22 cellular contexts compared by ENCODE assay signal in genomic region chr4:7716322-7716721, GRCh38.
DNase-seq lines count a peak whose midpoint lies in the region; ATAC-seq, FAIRE-seq and TF ChIP-seq lines count a peak whose summit lies in the region.
"Had no signal": no experiment of that assay in that cellular context is flagged by ENCODE, and none has a peak within 500 bp of the region (broad histone marks: within the 10 kb centered on the region; RNA-seq: fewer than 3 reads in every experiment).

No MANE protein-coding gene starts in this region.

- H3K4me1 Mint-ChIP-seq in T-helper 1 cell treated with Interleukin-12 subunit alpha and Interleukin-12 subunit beta and Interleukin-4 antibody, amounts not matched to agents 30 μg/mL and 1 μg/mL, for 36 hours (ENCODE audit: low read depth) = no peaks in the 10 kb centered on the region
- H3K4me1 Mint-ChIP-seq in endothelial cell (ENCODE audit: unreplicated experiment) = no peaks in the 10 kb centered on the region
- H3K4me1 Mint-ChIP-seq: B cell had no signal

- FAIRE-seq in K562 (lab: Jason Lieb, UNC) = no peak
- FAIRE-seq: A549, D721Med, G401.6, GM12891 had no signal

- H2AFZ ChIP-seq in K562 (ENCODE audit: low read depth, low read length) = no peak overlapping the region

- CTCF ChIA-PET in HEK293 (lab: Yijun Ruan, JAX) = interaction anchor here (0.7 kb wide), 1 partner anchor 380 kb away, joined by 3 read pairs; no protein-coding TSS in a partner anchor
- CTCF ChIA-PET in K562 (lab: Yijun Ruan, JAX; ENCODE audit: low intra/inter-chr PET ratio) = no interaction called here

- POLR2A ChIA-PET in HEK293 (lab: Yijun Ruan, JAX) (no interaction called here), K562 (lab: Yijun Ruan, JAX) (no interaction called here)

- TF ChIP-seq EP300 in K562 (IDR thresholded peaks at IDR 0.05; ENCODE audit: low read length) = no peak

- WGBS in K562 (ENCODE audit: insufficient coverage, low coverage, missing lambda C conversion rate) = 0% methylated on average over 3 of the region's 3 CpGs

- TF ChIP-seq CTCF in HEK293 (tag by site-specific recombination; IDR thresholded peaks at IDR 0.05) (no peak), K562 (IDR thresholded peaks at IDR 0.05 in 2 of 3, conservative IDR thresholded peaks at IDR 0.05 in 1 of 3; ENCODE audit: insufficient read depth in 2 of 3, low read depth in 1 of 3, low read length in 3 of 3) (no peak), endothelial cell (IDR thresholded peaks at IDR 0.05; ENCODE audit: unreplicated experiment) (no peak)

- H3K4me3 ChIP-seq in HEK293 (ENCODE audit: low read depth, low read length) (no peak overlapping the region), K562 (no peak overlapping the region)
- H3K4me3 ChIP-seq: A549 had no signal

- no peak overlapping the region for H3K4me2 ChIP-seq in K562 (ENCODE audit: insufficient read depth, low read length)
- H3K4me2 ChIP-seq: A549 had no signal

- H3K36me3 ChIP-seq in HEK293 (ENCODE audit: control insufficient read depth in 2 of 2, insufficient read depth in 1 of 2, low read length in 2 of 2) (no peaks in the 10 kb centered on the region), K562 (ENCODE audit: control insufficient read depth, insufficient read depth, low read length) (no peaks in the 10 kb centered on the region)

- in situ Hi-C loops in K562 (cut with MboI) = no loop called here

- H3K27me3 Mint-ChIP-seq in T-helper 1 cell treated with Interleukin-12 subunit alpha and Interleukin-12 subunit beta and Interleukin-4 antibody, amounts not matched to agents 30 μg/mL and 1 μg/mL, for 36 hours (ENCODE audit: low read depth) = no peaks in the 10 kb centered on the region
- peaks cover 16% of the 10 kb centered on the region for H3K27me3 Mint-ChIP-seq in endothelial cell (ENCODE audit: unreplicated experiment)

- no peak for TF ChIP-seq RAD21 in K562 (CRISPR knock-in tag; conservative IDR thresholded peaks at IDR 0.05 in 1 of 2, IDR thresholded peaks at IDR 0.05 in 1 of 2)

- H3K9ac ChIP-seq in K562 (ENCODE audit: insufficient read depth in 1 of 2, low read depth in 2 of 2, low read length in 2 of 2) = no peak overlapping the region

- H3K4me1 ChIP-seq in HEK293 (ENCODE audit: control insufficient read depth, insufficient read depth, low read length) (no peaks in the 10 kb centered on the region), K562 (replicated peaks in 1 of 2; ENCODE audit: control insufficient read depth in 2 of 2, insufficient read depth in 2 of 2, low read length in 2 of 2) (peaks cover 0 to 12% of the 10 kb centered on the region in 2 experiments; a peak in 1 of 5 replicates)
- H3K4me1 ChIP-seq: A549 had no signal

- H3K27me3 ChIP-seq in K562 (ENCODE audit: control insufficient read depth in 2 of 2, insufficient read depth in 2 of 2, low read length in 2 of 2) = peaks cover 15 to 50% of the 10 kb centered on the region in 2 experiments

- H3K79me2 ChIP-seq in K562 (ENCODE audit: control insufficient read depth, insufficient read depth, low read length) = no peaks in the 10 kb centered on the region

- peak overlapping the region; percentile 3 for H3K27ac Mint-ChIP-seq in T-helper 1 cell treated with Interleukin-12 subunit alpha and Interleukin-12 subunit beta and Interleukin-4 antibody, amounts not matched to agents 30 μg/mL and 1 μg/mL, for 36 hours
- H3K27ac Mint-ChIP-seq in endothelial cell (ENCODE audit: unreplicated experiment) = peak overlapping the region; percentile 1
- H3K27ac Mint-ChIP-seq: B cell; CD4-positive, alpha-beta T cell; CD8-positive, alpha-beta T cell had no signal

- intact Hi-C loops in K562 (cut with micrococcal nuclease) = loop anchor here (5.0 kb wide), 1 partner anchor 519 kb away; no protein-coding TSS in a partner anchor

- no peaks in the 10 kb centered on the region for H3K36me3 Mint-ChIP-seq in T-helper 1 cell treated with Interleukin-12 subunit alpha and Interleukin-12 subunit beta and Interleukin-4 antibody, amounts not matched to agents 30 μg/mL and 1 μg/mL, for 36 hours (ENCODE audit: low read depth)
- H3K36me3 Mint-ChIP-seq in endothelial cell (ENCODE audit: low read depth, unreplicated experiment) = peaks cover 4% of the 10 kb centered on the region
- H3K36me3 Mint-ChIP-seq: CD8-positive, alpha-beta T cell had no signal

- TF ChIP-seq POLR2A in K562 (conservative IDR thresholded peaks at IDR 0.05) = no peak

- DNase-seq in T-helper 1 cell (no peak), K562 (ENCODE audit: extremely low read depth in 1 of 4, low spot score in 3 of 4) (no peak), endothelial cell (ENCODE audit: low spot score) (no peak), NCI-H510A (lab: John Stamatoyannopoulos, UW) (no peak)
- DNase-seq in stimulated activated naive CD4-positive, alpha-beta T cell (lab: John Stamatoyannopoulos, UW) = no peak
- DNase-seq: AML-193; Caco-2; Calu3; CD4-positive, alpha-beta T cell; CD8-positive, alpha-beta T cell; DMS79 treated with DMSO at 0.1 percent for 48 hours; GF-D8 had no signal

- no peak overlapping the region for H3K27ac ChIP-seq in HEK293 (ENCODE audit: extremely low read depth, low read depth, low read length)
- no peak overlapping the region for H3K27ac ChIP-seq in K562 (ENCODE audit: extremely low read depth, low read depth, low read length)
- H3K27ac ChIP-seq: 22Rv1, A549, C4-2B had no signal

- peaks cover 2% of the 10 kb centered on the region for H3K9me1 ChIP-seq in K562 (ENCODE audit: control insufficient read depth, insufficient read depth, low read length)

- ATAC-seq in K562 = no peak
- no peak for ATAC-seq in HG02840 (IDR thresholded peaks at IDR 0.05; ENCODE audit: low FRiP score, unreplicated experiment)
- ATAC-seq: A549; CD8-positive, alpha-beta T cell had no signal

- H3K9me3 ChIP-seq in HEK293 (ENCODE audit: control insufficient read depth, insufficient read depth, low read depth, low read length) = no peaks in the 10 kb centered on the region
- H3K9me3 ChIP-seq in K562 (replicated peaks; ENCODE audit: control insufficient read depth, insufficient read depth, low read depth, low read length) = no peaks in the 10 kb centered on the region
- H3K9me3 ChIP-seq: A549, Caco-2 had no signal

- H3K9me3 Mint-ChIP-seq in T-helper 1 cell treated with Interleukin-12 subunit alpha and Interleukin-12 subunit beta and Interleukin-4 antibody, amounts not matched to agents 30 μg/mL and 1 μg/mL, for 36 hours = no peaks in the 10 kb centered on the region
- H3K9me3 Mint-ChIP-seq in endothelial cell (ENCODE audit: unreplicated experiment) = no peaks in the 10 kb centered on the region
- H3K9me3 Mint-ChIP-seq: CD8-positive, alpha-beta T cell had no signal

- peaks cover 9% of the 10 kb centered on the region for H4K20me1 ChIP-seq in K562 (replicated peaks; ENCODE audit: control insufficient read depth, insufficient read depth, low read length)

- no peak overlapping the region for H3K4me3 Mint-ChIP-seq in T-helper 1 cell treated with Interleukin-12 subunit alpha and Interleukin-12 subunit beta and Interleukin-4 antibody, amounts not matched to agents 30 μg/mL and 1 μg/mL, for 36 hours
- no peak overlapping the region for H3K4me3 Mint-ChIP-seq in endothelial cell (ENCODE audit: unreplicated experiment)
- H3K4me3 Mint-ChIP-seq: B cell; CD4-positive, alpha-beta T cell; CD8-positive, alpha-beta T cell had no signal

- BruUV-seq in K562 (replicated peaks; lab: Mats Ljungman, UMichigan) = no TSS peak

TF ChIP-seq in HEK293, 187 proteins besides CTCF, POLR2A, EP300 and RAD21:
- peak; percentile 86 for TF ChIP-seq ZBTB17 (tag by site-specific recombination; IDR thresholded peaks at IDR 0.05)
- no peak for TF ChIP-seq ZNF76 (tag by site-specific recombination; IDR thresholded peaks at IDR 0.05; ENCODE audit: borderline replicate concordance, low read depth)
- peak; percentile 80; the same call in 1 of the 2 replicates for TF ChIP-seq ZNF366 (tag by site-specific recombination; conservative IDR thresholded peaks at IDR 0.05)

TF ChIP-seq in K562, 482 proteins besides CTCF, POLR2A, EP300 and RAD21:
- no peak for TF ChIP-seq MNT (conservative IDR thresholded peaks at IDR 0.05)
- no peak for TF ChIP-seq CBX8 (IDR thresholded peaks at IDR 0.05; ENCODE audit: borderline replicate concordance, extremely low read depth, low read depth, low read length, poor library complexity, severe bottlenecking)
- 0 out of 2 replicates have a peak, but pooled peaks have one; percentile 49 for TF ChIP-seq EHMT2 (IDR thresholded peaks at IDR 0.05)
